ENCODE assay signal across 20 cellular contexts in the genomic region with DNA sequence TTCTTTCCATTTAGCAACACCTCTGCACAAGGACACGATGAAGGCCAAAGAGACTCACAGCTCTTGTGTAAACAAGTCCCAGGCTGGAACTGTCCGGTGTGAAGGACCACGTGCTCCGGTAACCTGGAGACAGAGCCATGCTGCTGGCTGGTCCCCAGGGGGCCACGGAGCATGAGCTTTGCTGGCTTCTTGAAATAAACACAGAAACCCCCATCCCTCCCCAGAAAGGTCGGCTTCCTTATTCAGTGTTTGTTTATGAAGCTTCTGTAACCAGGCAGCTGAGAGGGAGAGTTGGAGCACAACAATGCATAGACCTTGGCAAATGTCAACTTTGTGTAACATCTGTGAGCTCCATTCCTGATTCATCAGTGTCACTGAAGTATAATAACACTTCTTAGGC.
A peak's percentile ranks its signal among the peaks of the same experiment; 100 is the strongest.
DNase-seq lines count a peak whose midpoint lies in the region; ATAC-seq, FAIRE-seq and TF ChIP-seq lines count a peak whose summit lies in the region.
"Had no signal": no experiment of that assay in that cellular context is flagged by ENCODE, and none has a peak within 500 bp of the region (broad histone marks: within the 10 kb centered on the region; RNA-seq: fewer than 3 reads in every experiment).

No MANE protein-coding gene starts in this region.

- H3K9me3 ChIP-seq in pancreas, result no peaks in the 10 kb centered on the region
- H3K9me3 ChIP-seq: lower lobe of right lung had no signal

- intact Hi-C loops in pancreas (cut with DNase I), result no loop called here
- intact Hi-C loops in lower leg skin (cut with DNase I; ENCODE audit: low total_unique reads), result no loop called here

- DNase-seq in DMS53 (lab: John Stamatoyannopoulos, UW), result peak; percentile 17
- no peak for DNase-seq in DMS53 treated with DMSO at 0.1 percent for 48 hours (lab: John Stamatoyannopoulos, UW; ENCODE audit: unreplicated experiment)
- peak; percentile 7 for DNase-seq in NCI-H510A (lab: John Stamatoyannopoulos, UW)
- DNase-seq in fibroblast of pulmonary artery (ENCODE audit: low read depth), result peak; percentile 41
- DNase-seq in pancreas, result peak in 2 of 6 donors; percentile 9 to 20
- DNase-seq in SKM-1 treated with dmso at 0.1 percent for 144 hours (lab: John Stamatoyannopoulos, UW; ENCODE audit: unreplicated experiment), result no peak
- DNase-seq in activated naive CD4-positive, alpha-beta T cell treated with anti-CD3 and anti-CD28 coated beads, Interleukin-2, amount 50 U/mL, for 16 hours, result no peak
- no peak for DNase-seq in lower leg skin (ENCODE audit: low spot score in 2 of 2)
- DNase-seq: activated CD4-positive, CD25-positive, alpha-beta regulatory T cell; activated CD8-positive, alpha-beta memory T cell treated with anti-CD3 and anti-CD28 coated beads, Interleukin-2, amount 50 U/mL, for 4 hours; CD4-positive, CD25-positive, alpha-beta regulatory T cell; hippocampal formation; lower lobe of right lung; NCI-H226; small intestine had no signal

- 17 to 20% methylated on average over 6 of the region's 6 CpGs for WGBS in pancreas, 2 donors
- 69 to 70% methylated on average over 6 of the region's 6 CpGs for WGBS in lower leg skin, 2 donors

- no peak overlapping the region for H3K4me3 ChIP-seq in fibroblast of pulmonary artery (replicated peaks; ENCODE audit: low read depth, low read length)
- H3K4me3 ChIP-seq in pancreas, result no peak overlapping the region
- H3K4me3 ChIP-seq in lower leg skin (ENCODE audit: low read depth, poor library complexity, severe bottlenecking), result no peak overlapping the region
- H3K4me3 ChIP-seq: GM23338, lower lobe of right lung, PC-9 had no signal

- H3K27ac ChIP-seq in pancreas, result no peak overlapping the region
- H3K27ac ChIP-seq: 22Rv1, epithelial cell of prostate, lower lobe of right lung, PC-9 had no signal

- no peaks in the 10 kb centered on the region for H3K27me3 ChIP-seq in pancreas

- no peak for FAIRE-seq in pancreas (lab: Jason Lieb, UNC)
- FAIRE-seq: G401.6, small intestine had no signal

- H3K4me1 ChIP-seq in pancreas, result no peaks in the 10 kb centered on the region
- H3K4me1 ChIP-seq: lower lobe of right lung had no signal

- H3K36me3 ChIP-seq in pancreas, result no peaks in the 10 kb centered on the region
- H3K36me3 ChIP-seq: lower lobe of right lung had no signal

- TF ChIP-seq CTCF in fibroblast of pulmonary artery (IDR thresholded peaks at IDR 0.05; ENCODE audit: low read length, missing control alignments), result no peak
- no peak for TF ChIP-seq CTCF in pancreas (IDR thresholded peaks at IDR 0.05)
- no peak for TF ChIP-seq CTCF in lower leg skin (IDR thresholded peaks at IDR 0.05)

- no peak for TF ChIP-seq POLR2A in lower leg skin (IDR thresholded peaks at IDR 0.05)

- ATAC-seq in pancreas, result peak; percentile 38 to 92 (median 74)
- ATAC-seq: GM23338, lower lobe of right lung had no signal

Comparison
In these comparisons a context has a peak if more than half of its experiments do, and no peak if none do; other contexts are left out.
1. DNase-seq: peak in DMS53 (single experiment), NCI-H510A (single experiment) and fibroblast of pulmonary artery (single experiment); none in DMS53 treated with DMSO at 0.1 percent for 48 hours (single experiment), SKM-1 treated with dmso at 0.1 percent for 144 hours (single experiment), activated naive CD4-positive, alpha-beta T cell treated with anti-CD3 and anti-CD28 coated beads, Interleukin-2, amount 50 U/mL, for 16 hours (single experiment) and lower leg skin (0 of 2).